ENCODE assay signal across 18 cellular contexts in genomic region chr10:90887555-90887954, GRCh38. TPM values are rescaled to one million over a fixed set of nuclear protein-coding genes. Genes with fewer than 3 reads are reported as not detected.
A peak's percentile ranks its signal among the peaks of the same experiment; 100 is the strongest.
DNase-seq lines count a peak whose midpoint lies in the region; ATAC-seq and TF ChIP-seq lines count a peak whose summit lies in the region.
"Had no signal": no experiment of that assay in that cellular context is flagged by ENCODE, and none has a peak within 500 bp of the region (broad histone marks: within the 10 kb centered on the region; RNA-seq: fewer than 3 reads in every experiment).

No MANE protein-coding gene starts in this region.

- dilution Hi-C loops in mammary epithelial cell (cut with HindIII; ENCODE audit: low sequenced_read_pairs): no loop called here

- no peaks in the 10 kb centered on the region for H3K27me3 Mint-ChIP-seq in MCF 10A (ENCODE audit: insufficient read depth, unreplicated experiment)
- no peaks in the 10 kb centered on the region for H3K27me3 Mint-ChIP-seq in chondrocyte (ENCODE audit: low read depth)
- H3K27me3 Mint-ChIP-seq: CD4-positive, alpha-beta memory T cell had no signal

- no peaks in the 10 kb centered on the region for H3K79me2 ChIP-seq in mammary epithelial cell (ENCODE audit: insufficient read depth, low read length)

- no peak overlapping the region for H3K4me2 ChIP-seq in mammary epithelial cell (ENCODE audit: insufficient read depth, low read depth, low read length)

- peak in 1 of 2 donors; percentile 3 for TF ChIP-seq RAD21 in liver (IDR thresholded peaks at IDR 0.05)

- H3K9me3 ChIP-seq in mammary epithelial cell (replicated peaks; ENCODE audit: insufficient read depth, low read length): no peaks in the 10 kb centered on the region
- H3K9me3 ChIP-seq in colonic mucosa: no peaks in the 10 kb centered on the region
- H3K9me3 ChIP-seq in liver (ENCODE audit: control insufficient read depth in 4 of 4, low read length in 3 of 4): no peaks in the 10 kb centered on the region
- no peaks in the 10 kb centered on the region for H3K9me3 ChIP-seq in heart right ventricle

- H3K36me3 ChIP-seq in mammary epithelial cell (ENCODE audit: insufficient read depth, low read length): peaks cover 14% of the 10 kb centered on the region
- H3K36me3 ChIP-seq in colonic mucosa: no peaks in the 10 kb centered on the region
- H3K36me3 ChIP-seq in liver (ENCODE audit: control insufficient read depth in 4 of 4, insufficient read depth in 3 of 4, low read depth in 1 of 4, low read length in 3 of 4): peaks cover 2 to 20% (median 11%) of the 10 kb centered on the region in 4 donors
- peaks cover 0 to 99% (median 37%) of the 10 kb centered on the region in 9 donors for H3K36me3 ChIP-seq in heart right ventricle

- H2AFZ ChIP-seq in mammary epithelial cell (ENCODE audit: low read depth, low read length): no peak overlapping the region

- CTCF ChIA-PET in MCF 10A (lab: Yijun Ruan, JAX): interaction anchor here (0.6 to 2.0 kb wide), 3 partner anchors 8 to 22 kb away, joined by 3 to 12 read pairs (median 4); no protein-coding TSS in a partner anchor
- CTCF ChIA-PET in mammary epithelial cell (lab: Charles Lee; ENCODE audit: low non-redundant PET): no interaction called here

- H3K9me3 Mint-ChIP-seq in MCF 10A (ENCODE audit: unreplicated experiment): no peaks in the 10 kb centered on the region
- H3K9me3 Mint-ChIP-seq in chondrocyte (ENCODE audit: low read depth): no peaks in the 10 kb centered on the region
- H3K9me3 Mint-ChIP-seq: CD4-positive, alpha-beta memory T cell had no signal

- peak; percentile 13 for DNase-seq in MCF 10A (ENCODE audit: unreplicated experiment)
- no peak for DNase-seq in mammary epithelial cell
- DNase-seq in colonic mucosa: peak; percentile 65
- no peak for DNase-seq in heart right ventricle
- no peak for DNase-seq in chondrocyte (ENCODE audit: low spot score)
- no peak for DNase-seq in foreskin melanocyte
- DNase-seq in anterior cingulate cortex (lab: John Stamatoyannopoulos, UW): no peak
- DNase-seq: CD4-positive, alpha-beta memory T cell; DND-41; GDM1; NCI-H1105 treated with DMSO at 0.1 percent for 48 hours; NCI-H1930; NCI-H2171 treated with DMSO at 0.1 percent for 48 hours; NCI-H510A; NCI-H82; SHP77 had no signal

- no peak for ATAC-seq in heart right ventricle

- TF ChIP-seq CTCF in MCF 10A (IDR thresholded peaks at IDR 0.05; ENCODE audit: unreplicated experiment): no peak
- no peak for TF ChIP-seq CTCF in mammary epithelial cell (conservative IDR thresholded peaks at IDR 0.05 in 1 of 2, IDR thresholded peaks at IDR 0.05 in 1 of 2; ENCODE audit: extremely low read depth in 1 of 2, insufficient read depth in 1 of 2, low read depth in 1 of 2, low read length in 2 of 2)
- no peak for TF ChIP-seq CTCF in colonic mucosa (IDR thresholded peaks at IDR 0.05)
- no peak for TF ChIP-seq CTCF in liver (IDR thresholded peaks at IDR 0.05; ENCODE audit: low read depth, low read length, missing input control)
- TF ChIP-seq CTCF in heart right ventricle (IDR thresholded peaks at IDR 0.05): no peak
- no peak for TF ChIP-seq CTCF in chondrocyte (IDR thresholded peaks at IDR 0.05)

- POLR2A ChIA-PET in MCF 10A (lab: Yijun Ruan, JAX): interaction anchor here (0.6 to 1.4 kb wide), 2 partner anchors 11 to 16 kb away, joined by 3 read pairs; partner anchors contain the start of gene RPP30

- H3K4me3 Mint-ChIP-seq in MCF 10A (ENCODE audit: unreplicated experiment): no peak overlapping the region
- H3K4me3 Mint-ChIP-seq in chondrocyte (ENCODE audit: unreplicated experiment): no peak overlapping the region
- H3K4me3 Mint-ChIP-seq: CD4-positive, alpha-beta memory T cell had no signal

- H3K36me3 Mint-ChIP-seq in MCF 10A (ENCODE audit: insufficient read depth, unreplicated experiment) (peaks cover 92% of the 10 kb centered on the region), chondrocyte (ENCODE audit: low read depth) (peaks cover 25% of the 10 kb centered on the region)

- 96% methylated on average over 6 of the region's 6 CpGs for WGBS in mammary epithelial cell (ENCODE audit: low coverage, missing lambda C conversion rate)
- WGBS in liver: 26% methylated on average over 6 of the region's 6 CpGs
- WGBS in heart right ventricle, 2 donors: 92 to 97% methylated on average over 6 of the region's 6 CpGs

- intact Hi-C loops in MCF 10A (cut with micrococcal nuclease) (no loop called here), mammary epithelial cell (cut with micrococcal nuclease) (no loop called here), colonic mucosa (cut with DNase I) (no loop called here), heart right ventricle (cut with DNase I) (no loop called here)

- no peaks in the 10 kb centered on the region for H4K20me1 ChIP-seq in mammary epithelial cell (ENCODE audit: insufficient read depth, low read length)

- H3K4me1 ChIP-seq in mammary epithelial cell (ENCODE audit: insufficient read depth, low read length): no peaks in the 10 kb centered on the region
- H3K4me1 ChIP-seq in colonic mucosa: no peaks in the 10 kb centered on the region
- H3K4me1 ChIP-seq in liver (ENCODE audit: control insufficient read depth in 4 of 4, insufficient read depth in 4 of 4, low read length in 3 of 4): peaks cover 1 to 27% (median 10%) of the 10 kb centered on the region in 4 donors
- peaks cover 0 to 11% (median 0%) of the 10 kb centered on the region in 9 donors for H3K4me1 ChIP-seq in heart right ventricle

- H3K9ac ChIP-seq in mammary epithelial cell (ENCODE audit: insufficient read depth, low read length) (no peak overlapping the region), colonic mucosa (ENCODE audit: low read depth in 2 of 2, low read length in 2 of 2) (no peak overlapping the region), liver (ENCODE audit: low read depth in 1 of 2, low read length in 2 of 2) (no peak overlapping the region)

- H3K27me3 ChIP-seq in mammary epithelial cell (ENCODE audit: insufficient read depth, low read length) (no peaks in the 10 kb centered on the region), colonic mucosa (no peaks in the 10 kb centered on the region), liver (ENCODE audit: control insufficient read depth in 4 of 4, insufficient read depth in 4 of 4, low read length in 3 of 4) (no peaks in the 10 kb centered on the region), heart right ventricle (no peaks in the 10 kb centered on the region)

- BruUV-seq in MCF 10A (replicated peaks; lab: Mats Ljungman, UMichigan): no TSS peak
- BruUV-seq in mammary epithelial cell (replicated peaks; lab: Mats Ljungman, UMichigan): no TSS peak

- no peak overlapping the region for H3K27ac ChIP-seq in mammary epithelial cell (ENCODE audit: insufficient read depth, low read depth, low read length)
- no peak overlapping the region for H3K27ac ChIP-seq in colonic mucosa
- H3K27ac ChIP-seq in liver (ENCODE audit: low read depth in 1 of 2, low read length in 2 of 2): peak overlapping the region; percentile 52 to 78
- no peak overlapping the region for H3K27ac ChIP-seq in heart right ventricle

- in situ Hi-C loops in mammary epithelial cell (cut with MboI; ENCODE audit: low sequenced_read_pairs in 2 of 2): no loop called here

- H3K4me3 ChIP-seq in mammary epithelial cell (replicated peaks in 1 of 3; ENCODE audit: insufficient read depth in 1 of 3, low read depth in 2 of 3, low read length in 3 of 3): no peak overlapping the region
- no peak overlapping the region for H3K4me3 ChIP-seq in colonic mucosa
- no peak overlapping the region for H3K4me3 ChIP-seq in liver (ENCODE audit: low read depth in 1 of 3, low read length in 3 of 3)
- no peak overlapping the region for H3K4me3 ChIP-seq in heart right ventricle

- H3K27ac Mint-ChIP-seq in MCF 10A (ENCODE audit: low read depth, unreplicated experiment): no peak overlapping the region
- no peak overlapping the region for H3K27ac Mint-ChIP-seq in chondrocyte (ENCODE audit: unreplicated experiment)
- H3K27ac Mint-ChIP-seq: CD4-positive, alpha-beta memory T cell had no signal

- H3K4me1 Mint-ChIP-seq in MCF 10A (ENCODE audit: insufficient read depth, unreplicated experiment) (no peaks in the 10 kb centered on the region), chondrocyte (ENCODE audit: low read depth) (peaks cover 28% of the 10 kb centered on the region)

TF ChIP-seq in liver, 16 proteins besides CTCF, POLR2A, EP300 and RAD21 (continues in another document):
- TF ChIP-seq ATF3 (IDR thresholded peaks at IDR 0.05) (no peak), GABPA (IDR thresholded peaks at IDR 0.05 in 1 of 2, conservative IDR thresholded peaks at IDR 0.05 in 1 of 2) (peak in 1 of 2 donors; percentile 25), JUND (IDR thresholded peaks at IDR 0.05) (peak; percentile 51 to 75), FOXA1 (IDR thresholded peaks at IDR 0.05) (peak; percentile 95), HNF4G (IDR thresholded peaks at IDR 0.05) (no peak)

RNA-seq across cellular contexts. Expression of gene RPP30, which starts 15.8 kb away (rescaled TPM):
- total RNA-seq in MCF 10A (2022) (39.9 and 41.8 TPM in 2 replicates), mammary epithelial cell (10 to 100 TPM; 32.3 to 38.8 TPM), colonic mucosa (10 to 100 TPM; 22.0 to 39.7 TPM), liver (10 to 100 TPM; 11.3 to 22.6 TPM), heart right ventricle (10 to 100 TPM; 27.9 to 40.4 (median 33.3) TPM), chondrocyte (24.7 to 30.8 TPM (median 24.7 TPM) in 3 replicates)
- polyA plus RNA-seq in mammary epithelial cell (29.7 TPM), liver (10 to 100 TPM; 11.2 to 14.6 TPM), heart right ventricle (10 to 100 TPM; 33.4 to 41.8 TPM)
- 50.3 TPM for polyA minus RNA-seq in mammary epithelial cell

RNA-seq across cellular contexts. Expression of gene HTR7, which starts 29.7 kb away (rescaled TPM):
- total RNA-seq in MCF 10A (2022) (14.1 and 15.3 TPM in 2 replicates), mammary epithelial cell (10 to 100 TPM; 20.2 to 24.1 TPM), colonic mucosa (under 1 TPM; 0.07 to 0.29 TPM), liver (under 1 TPM; 0.17 to 0.61 TPM), heart right ventricle (under 1 TPM in 8 of 10 donors, not detected in 2; 0.09 to 0.28 (median 0.16) TPM), chondrocyte (0.32 to 0.33 TPM in 2 of 3 replicates, not detected in the other)
- polyA plus RNA-seq in mammary epithelial cell (19.5 TPM), liver (under 1 TPM in 1 of 2 donors, not detected in 1; 0.18 TPM), heart right ventricle (under 1 TPM in 1 of 2 donors, not detected in 1; 0.12 TPM)
- 14.0 TPM for polyA minus RNA-seq in mammary epithelial cell
- total RNA-seq: CD4-positive, alpha-beta memory T cell; HT-29 had no signal
- polyA plus RNA-seq: CD4-positive, alpha-beta memory T cell had no signal

RNA-seq across cellular contexts. Expression of gene ANKRD1, which starts 33.3 kb away (rescaled TPM):
- total RNA-seq in MCF 10A (2022) (0.20 and 0.65 TPM in 2 replicates), mammary epithelial cell (10 to 100 TPM in 1 of 2 donors, not detected in 1; 60.7 TPM), colonic mucosa (under 1 TPM in 1 of 2 donors, not detected in 1; 0.32 TPM), liver (under 1 TPM in 1 of 2 donors, not detected in 1; 0.25 TPM), heart right ventricle (1,000 to 10,000 TPM; 1,390 to 8,287 (median 4,440) TPM), chondrocyte (74.6 to 283 TPM (median 261 TPM) in 3 replicates)
- polyA plus RNA-seq in mammary epithelial cell (0.16 TPM), liver (under 1 TPM in 1 of 2 donors, not detected in 1; 0.16 TPM), heart right ventricle (1,000 to 10,000 TPM; 2,052 to 6,963 TPM)
- polyA minus RNA-seq in mammary epithelial cell: not detected
- total RNA-seq: CD4-positive, alpha-beta memory T cell; HT-29 had no signal
- polyA plus RNA-seq: CD4-positive, alpha-beta memory T cell had no signal

Comparison
In these comparisons a context has a peak if more than half of its experiments do, and no peak if none do; other contexts are left out.
1. DNase-seq: peak in MCF 10A (single experiment) and colonic mucosa (single experiment); none in mammary epithelial cell (single experiment), heart right ventricle (0 of 2), chondrocyte (single experiment), foreskin melanocyte (single experiment) and anterior cingulate cortex (0 of 58).
2. H3K27ac ChIP-seq: peak in liver (2 of 2); none in mammary epithelial cell (single experiment), colonic mucosa (single experiment) and heart right ventricle (0 of 10).